In genomic region chr14:91394105-91395081, GRCh38 we compare ENCODE assay signal across 12 cellular contexts. TPM values are rescaled to one million over a fixed set of nuclear protein-coding genes. Genes with fewer than 3 reads are reported as not detected.
DNase-seq lines count a peak whose midpoint lies in the region; ATAC-seq and TF ChIP-seq lines count a peak whose summit lies in the region.
"Had no signal": no experiment of that assay in that cellular context is flagged by ENCODE, and none has a peak within 500 bp of the region (broad histone marks: within the 10 kb centered on the region; RNA-seq: fewer than 3 reads in every experiment).

No MANE protein-coding gene starts in this region.

- H3K36me3 Mint-ChIP-seq in MCF 10A (ENCODE audit: insufficient read depth, unreplicated experiment) (peaks cover 7% of the 10 kb centered on the region), brain (peaks cover 4% of the 10 kb centered on the region)

- H3K27ac ChIP-seq in breast epithelium: no peak overlapping the region
- H3K27ac ChIP-seq: brain microvascular endothelial cell had no signal

- H3K27me3 Mint-ChIP-seq in MCF 10A (ENCODE audit: insufficient read depth, unreplicated experiment) (no peaks in the 10 kb centered on the region), brain (no peaks in the 10 kb centered on the region)
- no peaks in the 10 kb centered on the region for H3K27me3 Mint-ChIP-seq in stimulated activated naive CD8-positive, alpha-beta T cell treated with anti-CD3 and anti-CD28 coated beads, Interleukin-15, amount 100 ng/mL, for 72 hours

- H3K4me1 Mint-ChIP-seq in MCF 10A (ENCODE audit: insufficient read depth, unreplicated experiment) (peaks cover 31% of the 10 kb centered on the region), brain (peaks cover 73% of the 10 kb centered on the region)
- peaks cover 100% of the 10 kb centered on the region for H3K4me1 Mint-ChIP-seq in stimulated activated naive CD8-positive, alpha-beta T cell treated with anti-CD3 and anti-CD28 coated beads, Interleukin-15, amount 100 ng/mL, for 72 hours

- H3K9me3 Mint-ChIP-seq in MCF 10A (ENCODE audit: unreplicated experiment) (no peaks in the 10 kb centered on the region), brain (peaks cover 0 to 3% (median 0%) of the 10 kb centered on the region in 5 experiments)
- H3K9me3 Mint-ChIP-seq in stimulated activated naive CD8-positive, alpha-beta T cell treated with anti-CD3 and anti-CD28 coated beads, Interleukin-15, amount 100 ng/mL, for 72 hours: no peaks in the 10 kb centered on the region
- H3K9me3 Mint-ChIP-seq: T-helper 2 cell treated with Interferon-gamma antibody and Interleukin-4, amounts not matched to agents 5 μg/mL and 100 μg/mL, for 36 hours had no signal

- in situ Hi-C loops in KBM-7 (cut with MboI; ENCODE audit: low pct_unique_long_range_greater_than_20kb, low sequenced_read_pairs): no loop called here

- CTCF ChIA-PET in MCF 10A (lab: Yijun Ruan, JAX): interaction anchor here (1.1 to 2.2 kb wide), 2 partner anchors 24 to 71 kb away, joined by 6 to 13 read pairs; no protein-coding TSS in a partner anchor

- H3K4me3 ChIP-seq in breast epithelium: no peak overlapping the region

- no peak overlapping the region for H3K4me3 Mint-ChIP-seq in MCF 10A (ENCODE audit: unreplicated experiment)
- H3K4me3 Mint-ChIP-seq in brain: no peak overlapping the region
- H3K4me3 Mint-ChIP-seq in stimulated activated naive CD8-positive, alpha-beta T cell treated with anti-CD3 and anti-CD28 coated beads, Interleukin-15, amount 100 ng/mL, for 72 hours: peak overlapping the region; percentile 27 to 69
- H3K4me3 Mint-ChIP-seq: T-helper 2 cell treated with Interferon-gamma antibody and Interleukin-4, amounts not matched to agents 5 μg/mL and 100 μg/mL, for 36 hours had no signal

- DNase-seq in MCF 10A (ENCODE audit: unreplicated experiment): no peak
- no peak for DNase-seq in breast epithelium (ENCODE audit: low spot score in 2 of 2)
- DNase-seq in NCI-H524 (lab: John Stamatoyannopoulos, UW): peak; percentile 88 to 96
- no peak for DNase-seq in stimulated activated naive CD8-positive, alpha-beta T cell treated with anti-CD3 and anti-CD28 coated beads, Interleukin-15, amount 100 ng/mL, for 72 hours
- DNase-seq in GF-D8 (lab: John Stamatoyannopoulos, UW): no peak
- DNase-seq in cerebellum (ENCODE audit: low spot score): no peak
- no peak for DNase-seq in KBM-7
- DNase-seq: activated CD8-positive, alpha-beta memory T cell treated with anti-CD3 and anti-CD28 coated beads, Interleukin-2, amount 50 U/mL, for 48 hours; brain microvascular endothelial cell; PC-3 had no signal

- no peaks in the 10 kb centered on the region for H3K36me3 ChIP-seq in breast epithelium
- H3K36me3 ChIP-seq: brain microvascular endothelial cell had no signal

- no peaks in the 10 kb centered on the region for H3K9me3 ChIP-seq in breast epithelium

- H3K27ac Mint-ChIP-seq in MCF 10A (ENCODE audit: low read depth, unreplicated experiment) (peak overlapping the region; percentile 99), brain (peak overlapping the region in 4 of 5 experiments; percentile 86 to 97 (median 95))
- peak overlapping the region; percentile 53 to 59 for H3K27ac Mint-ChIP-seq in stimulated activated naive CD8-positive, alpha-beta T cell treated with anti-CD3 and anti-CD28 coated beads, Interleukin-15, amount 100 ng/mL, for 72 hours
- H3K27ac Mint-ChIP-seq: T-helper 2 cell treated with Interferon-gamma antibody and Interleukin-4, amounts not matched to agents 5 μg/mL and 100 μg/mL, for 36 hours had no signal

- no peak for TF ChIP-seq CTCF in MCF 10A (IDR thresholded peaks at IDR 0.05; ENCODE audit: unreplicated experiment)
- TF ChIP-seq CTCF in breast epithelium (IDR thresholded peaks at IDR 0.05): no peak
- TF ChIP-seq CTCF in brain (conservative IDR thresholded peaks at IDR 0.05): no peak

- no peak for TF ChIP-seq POLR2A in breast epithelium (IDR thresholded peaks at IDR 0.05)

- intact Hi-C loops in MCF 10A (cut with micrococcal nuclease): no loop called here
- intact Hi-C loops in breast epithelium (cut with DNase I; ENCODE audit: low total_unique reads): no loop called here

- H3K27me3 ChIP-seq in breast epithelium: no peaks in the 10 kb centered on the region
- H3K27me3 ChIP-seq: brain microvascular endothelial cell had no signal

- H3K4me1 ChIP-seq in breast epithelium: peaks cover 0 to 5% of the 10 kb centered on the region in 2 donors

- ATAC-seq in stimulated activated naive CD8-positive, alpha-beta T cell treated with anti-CD3 and anti-CD28 coated beads, Interleukin-15, amount 100 ng/mL, for 72 hours: no peak
- ATAC-seq: PC-3 had no signal

- POLR2A ChIA-PET in MCF 10A (lab: Yijun Ruan, JAX): interaction anchor here (1.6 to 2.2 kb wide), 2 partner anchors 22 to 33 kb away, joined by 5 to 31 read pairs; partner anchors contain the start of gene CCDC88C

- no TSS peak for BruUV-seq in MCF 10A (replicated peaks; lab: Mats Ljungman, UMichigan)

RNA-seq across cellular contexts. Expression of gene CCDC88C, which starts 23.2 kb away (rescaled TPM):
- total RNA-seq in MCF 10A (2022): 11.4 and 19.7 TPM in 2 replicates
- total RNA-seq in breast epithelium: 10 to 100 TPM in 2 of 3 donors, 1 to 10 TPM in 1; 5.8 to 25.9 (median 19.3) TPM
- 40.2 TPM for polyA plus RNA-seq in brain (ENCODE audit: insufficient read depth, low read depth, low replicate concordance)
- 39.0 TPM for total RNA-seq in cerebellum

Comparison
In these comparisons a context has a peak if more than half of its experiments do, and no peak if none do; other contexts are left out.
1. DNase-seq: peak in NCI-H524 (2 of 2); none in MCF 10A (single experiment), breast epithelium (0 of 2), stimulated activated naive CD8-positive, alpha-beta T cell treated with anti-CD3 and anti-CD28 coated beads, Interleukin-15, amount 100 ng/mL, for 72 hours (0 of 2), GF-D8 (single experiment), cerebellum (single experiment) and KBM-7 (single experiment).
2. H3K4me3 Mint-ChIP-seq: peak in stimulated activated naive CD8-positive, alpha-beta T cell treated with anti-CD3 and anti-CD28 coated beads, Interleukin-15, amount 100 ng/mL, for 72 hours (2 of 2); none in MCF 10A (single experiment) and brain (0 of 5).
3. Peak in every context shown above with its lines, with median percentiles within 50 percentile points of each other: H3K27ac Mint-ChIP-seq.